Comparison of ENCODE assay signal across 1 cellular context in the genomic region with DNA sequence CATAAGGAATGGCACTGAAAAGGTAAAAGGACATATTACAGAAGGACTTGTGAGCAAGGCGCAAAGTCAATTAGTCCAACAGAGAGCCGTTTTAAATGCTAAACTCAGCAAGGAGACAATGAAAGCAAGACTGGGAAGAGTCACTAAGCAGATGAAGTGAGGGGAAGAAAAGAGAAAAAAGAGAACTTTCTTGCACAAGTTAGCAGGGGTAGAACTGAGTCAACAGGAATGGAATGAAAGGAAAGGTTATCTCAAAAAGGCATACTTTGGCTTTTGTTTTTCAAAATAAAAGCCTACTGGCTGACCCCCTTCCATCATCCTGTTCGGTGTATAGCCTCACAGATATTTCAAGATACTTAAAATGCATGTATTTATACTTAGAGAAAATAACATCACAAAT.
A peak's percentile ranks its signal among the peaks of the same experiment; 100 is the strongest.
TF ChIP-seq lines count a peak whose summit lies in the region.

No MANE protein-coding gene starts in this region.

TF ChIP-seq in K562, 482 proteins besides CTCF, POLR2A, EP300 and RAD21 (continued from another document):
- TF ChIP-seq CUX1 (CRISPR knock-in tag; IDR thresholded peaks at IDR 0.05) (no peak), SP2 (IDR thresholded peaks at IDR 0.05; ENCODE audit: extremely low read depth, low read depth, low read length, poor library complexity, severe bottlenecking) (no peak), PPARD (CRISPR knock-in tag; IDR thresholded peaks at IDR 0.05) (no peak), PML (IDR thresholded peaks at IDR 0.05; ENCODE audit: low read length) (no peak), KDM1A (IDR thresholded peaks at IDR 0.05) (no peak), MTA2 (IDR thresholded peaks at IDR 0.05; ENCODE audit: low read depth) (no peak), TEAD4 (IDR thresholded peaks at IDR 0.05; ENCODE audit: low read length) (0 out of 2 replicates have a peak, but pooled peaks have one; percentile 8), TEAD4 (CRISPR knock-in tag; IDR thresholded peaks at IDR 0.05; ENCODE audit: borderline replicate concordance) (no peak), FIP1L1 (IDR thresholded peaks at IDR 0.05; ENCODE audit: low read depth, low read length, poor library complexity, severe bottlenecking) (no peak), OTX1 (CRISPR knock-in tag; IDR thresholded peaks at IDR 0.05) (no peak), ZNF780A (CRISPR knock-in tag; IDR thresholded peaks at IDR 0.05) (no peak), TCF3 (CRISPR knock-in tag; IDR thresholded peaks at IDR 0.05) (peak; percentile 12; the same call in 1 of the 2 replicates), SMARCC2 (IDR thresholded peaks at IDR 0.05; ENCODE audit: low read depth) (no peak), ARID1B (IDR thresholded peaks at IDR 0.05) (peak; percentile 47), ARID3B (CRISPR knock-in tag; IDR thresholded peaks at IDR 0.05; ENCODE audit: borderline replicate concordance) (no peak), ZFPM2 (CRISPR knock-in tag; IDR thresholded peaks at IDR 0.05) (no peak), ZNF121 (CRISPR knock-in tag; conservative IDR thresholded peaks at IDR 0.05) (no peak), DNMT1 (IDR thresholded peaks at IDR 0.05) (no peak), SMARCA5 (IDR thresholded peaks at IDR 0.05) (no peak), MEIS2 (IDR thresholded peaks at IDR 0.05; ENCODE audit: partially characterized antibody) (no peak), ZSCAN32 (CRISPR knock-in tag; IDR thresholded peaks at IDR 0.05) (no peak), ZNF830 (CRISPR knock-in tag; IDR thresholded peaks at IDR 0.05) (no peak), RB1 (IDR thresholded peaks at IDR 0.05; ENCODE audit: low read depth) (no peak), POLR2H (tag; IDR thresholded peaks at IDR 0.05; ENCODE audit: low read depth) (no peak), ZNF507 (tag; conservative IDR thresholded peaks at IDR 0.05) (no peak), ETS1 (conservative IDR thresholded peaks at IDR 0.05; ENCODE audit: control insufficient read depth, low read depth, low read length) (no peak)
- TF ChIP-seq, protein P1, sequence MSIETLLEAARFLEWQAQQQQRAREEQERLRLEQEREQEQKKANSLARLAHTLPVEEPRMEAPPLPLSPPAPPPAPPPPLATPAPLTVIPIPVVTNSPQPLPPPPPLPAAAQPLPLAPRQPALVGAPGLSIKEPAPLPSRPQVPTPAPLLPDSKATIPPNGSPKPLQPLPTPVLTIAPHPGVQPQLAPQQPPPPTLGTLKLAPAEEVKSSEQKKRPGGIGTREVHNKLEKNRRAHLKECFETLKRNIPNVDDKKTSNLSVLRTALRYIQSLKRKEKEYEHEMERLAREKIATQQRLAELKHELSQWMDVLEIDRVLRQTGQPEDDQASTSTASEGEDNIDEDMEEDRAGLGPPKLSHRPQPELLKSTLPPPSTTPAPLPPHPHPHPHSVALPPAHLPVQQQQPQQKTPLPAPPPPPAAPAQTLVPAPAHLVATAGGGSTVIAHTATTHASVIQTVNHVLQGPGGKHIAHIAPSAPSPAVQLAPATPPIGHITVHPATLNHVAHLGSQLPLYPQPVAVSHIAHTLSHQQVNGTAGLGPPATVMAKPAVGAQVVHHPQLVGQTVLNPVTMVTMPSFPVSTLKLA (conservative IDR thresholded peaks at IDR 0.05): 0 out of 4 replicates have a peak, but pooled peaks of 1 of the 2 experiments have one; percentile 18
- TF ChIP-seq, protein P2, sequence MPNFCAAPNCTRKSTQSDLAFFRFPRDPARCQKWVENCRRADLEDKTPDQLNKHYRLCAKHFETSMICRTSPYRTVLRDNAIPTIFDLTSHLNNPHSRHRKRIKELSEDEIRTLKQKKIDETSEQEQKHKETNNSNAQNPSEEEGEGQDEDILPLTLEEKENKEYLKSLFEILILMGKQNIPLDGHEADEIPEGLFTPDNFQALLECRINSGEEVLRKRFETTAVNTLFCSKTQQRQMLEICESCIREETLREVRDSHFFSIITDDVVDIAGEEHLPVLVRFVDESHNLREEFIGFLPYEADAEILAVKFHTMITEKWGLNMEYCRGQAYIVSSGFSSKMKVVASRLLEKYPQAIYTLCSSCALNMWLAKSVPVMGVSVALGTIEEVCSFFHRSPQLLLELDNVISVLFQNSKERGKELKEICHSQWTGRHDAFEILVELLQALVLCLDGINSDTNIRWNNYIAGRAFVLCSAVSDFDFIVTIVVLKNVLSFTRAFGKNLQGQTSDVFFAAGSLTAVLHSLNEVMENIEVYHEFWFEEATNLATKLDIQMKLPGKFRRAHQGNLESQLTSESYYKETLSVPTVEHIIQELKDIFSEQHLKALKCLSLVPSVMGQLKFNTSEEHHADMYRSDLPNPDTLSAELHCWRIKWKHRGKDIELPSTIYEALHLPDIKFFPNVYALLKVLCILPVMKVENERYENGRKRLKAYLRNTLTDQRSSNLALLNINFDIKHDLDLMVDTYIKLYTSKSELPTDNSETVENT (CRISPR knock-in tag; IDR thresholded peaks at IDR 0.05): no peak
